8 cellular contexts compared by ENCODE assay signal in the genomic region with DNA sequence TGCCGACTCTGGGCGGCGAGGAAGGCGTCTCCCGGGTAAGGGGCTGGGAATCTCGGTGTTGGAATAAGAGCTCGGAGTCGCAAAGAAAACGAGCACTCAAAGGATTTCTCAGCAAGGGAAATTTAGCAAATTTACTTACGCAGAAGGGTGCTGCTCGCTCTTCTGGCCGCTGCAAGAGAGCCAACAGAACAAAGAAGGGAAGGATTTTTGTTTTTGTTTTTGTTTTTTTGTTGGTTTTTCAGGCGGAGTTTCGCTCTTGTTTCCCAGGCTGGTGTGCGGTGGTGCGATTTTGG. TPM values are rescaled to one million over a fixed set of nuclear protein-coding genes. Genes with fewer than 3 reads are reported as not detected.
DNase-seq lines count a peak whose midpoint lies in the region; ATAC-seq and TF ChIP-seq lines count a peak whose summit lies in the region.

No MANE protein-coding gene starts in this region.

- peaks cover 16% of the 10 kb centered on the region for H3K36me3 Mint-ChIP-seq in CD8-positive, alpha-beta T cell
- H3K36me3 Mint-ChIP-seq in osteocyte (ENCODE audit: unreplicated experiment): no peaks in the 10 kb centered on the region

- peak overlapping the region; percentile 98 for H3K27ac Mint-ChIP-seq in CD8-positive, alpha-beta T cell
- H3K27ac Mint-ChIP-seq in osteocyte (ENCODE audit: unreplicated experiment): peak overlapping the region; percentile 98

- no peaks in the 10 kb centered on the region for H3K9me3 ChIP-seq in CD8-positive, alpha-beta T cell (ENCODE audit: low read length)

- POLR2A ChIA-PET in CD8-positive, alpha-beta T cell (lab: Charles Lee): interaction anchor here (0.7 to 2.3 kb wide), 17 partner anchors 9 to 362 kb away, joined by 3 to 16 read pairs (median 4); a partner anchor contains a TSS
- POLR2A ChIA-PET in RWPE1 (lab: Yijun Ruan, JAX; ENCODE audit: low non-redundant PET): no interaction called here

- DNase-seq in CD8-positive, alpha-beta T cell: no peak
- DNase-seq in RWPE1 (ENCODE audit: low spot score): no peak
- DNase-seq in epithelial cell of prostate (ENCODE audit: low read depth, low spot score): no peak
- DNase-seq in osteocyte (ENCODE audit: extremely low spot score, unreplicated experiment): no peak
- DNase-seq in NCI-H2029 treated with DMSO at 0.1 percent for 48 hours (lab: John Stamatoyannopoulos, UW): no peak
- no peak for DNase-seq in islet precursor cell
- no peak for DNase-seq in NCI-H1694 (lab: John Stamatoyannopoulos, UW)

- H3K36me3 ChIP-seq in CD8-positive, alpha-beta T cell (ENCODE audit: insufficient read depth, low read length): no peaks in the 10 kb centered on the region

- peaks cover 57% of the 10 kb centered on the region for H3K4me1 Mint-ChIP-seq in CD8-positive, alpha-beta T cell (ENCODE audit: low read depth)
- H3K4me1 Mint-ChIP-seq in osteocyte (ENCODE audit: unreplicated experiment): peaks cover 30% of the 10 kb centered on the region

- CTCF ChIA-PET in CD8-positive, alpha-beta T cell (lab: Charles Lee): interaction anchor here (1.2 to 4.4 kb wide), 4 partner anchors 9 to 155 kb away, joined by 3 to 33 read pairs (median 17); no protein-coding TSS in a partner anchor
- CTCF ChIA-PET in RWPE1 (lab: Yijun Ruan, JAX): interaction anchor here (1.3 to 2.5 kb wide), 4 partner anchors 9 to 116 kb away, joined by 6 to 12 read pairs (median 10); no protein-coding TSS in a partner anchor

- H3K27me3 Mint-ChIP-seq in CD8-positive, alpha-beta T cell (ENCODE audit: low read depth): no peaks in the 10 kb centered on the region
- peaks cover 3% of the 10 kb centered on the region for H3K27me3 Mint-ChIP-seq in osteocyte (ENCODE audit: unreplicated experiment)

- H3K27ac ChIP-seq in CD8-positive, alpha-beta T cell (ENCODE audit: low read depth, low read length): peak overlapping the region; percentile 75
- H3K27ac ChIP-seq in RWPE1: peak overlapping the region; percentile 87
- H3K27ac ChIP-seq in epithelial cell of prostate: peak overlapping the region; percentile 79

- H3K4me3 ChIP-seq in CD8-positive, alpha-beta T cell (ENCODE audit: low read depth, low read length): peak overlapping the region; percentile 60

- peak overlapping the region; percentile 99 for H3K4me3 Mint-ChIP-seq in CD8-positive, alpha-beta T cell
- peak overlapping the region; percentile 98 for H3K4me3 Mint-ChIP-seq in osteocyte (ENCODE audit: unreplicated experiment)

- H3K27me3 ChIP-seq in CD8-positive, alpha-beta T cell (ENCODE audit: insufficient read depth, low read length): no peaks in the 10 kb centered on the region

- ATAC-seq in CD8-positive, alpha-beta T cell: no peak
- ATAC-seq in GM21367 (IDR thresholded peaks at IDR 0.05; ENCODE audit: unreplicated experiment): no peak

- H3K4me1 ChIP-seq in CD8-positive, alpha-beta T cell (ENCODE audit: insufficient read depth, low read length): peaks cover 27% of the 10 kb centered on the region

- TF ChIP-seq CTCF in CD8-positive, alpha-beta T cell (IDR thresholded peaks at IDR 0.05): no peak
- TF ChIP-seq CTCF in RWPE1 (conservative IDR thresholded peaks at IDR 0.05; ENCODE audit: low read depth) (no peak), osteocyte (IDR thresholded peaks at IDR 0.05) (no peak)

- intact Hi-C loops in CD8-positive, alpha-beta T cell (cut with DNase I, micrococcal nuclease): loop anchor here (2.0 to 10.0 kb wide), 8 partner anchors 86 to 1499 kb away; a partner anchor contains a TSS

- H3K9me3 Mint-ChIP-seq in CD8-positive, alpha-beta T cell: no peaks in the 10 kb centered on the region
- no peaks in the 10 kb centered on the region for H3K9me3 Mint-ChIP-seq in osteocyte (ENCODE audit: unreplicated experiment)

RNA-seq across cellular contexts. Expression of a gene that starts 0.3 kb away (rescaled TPM):
- 10 to 100 TPM; 54.1 to 58.7 TPM for total RNA-seq in CD8-positive, alpha-beta T cell
- total RNA-seq in osteocyte: 60.7 and 65.1 TPM in 2 replicates

RNA-seq across cellular contexts. Expression of a gene that starts 30.7 kb away (rescaled TPM):
- under 1 TPM; 0.19 to 0.30 TPM for total RNA-seq in CD8-positive, alpha-beta T cell
- total RNA-seq in osteocyte: 1.3 and 1.9 TPM in 2 replicates

RNA-seq across cellular contexts. Expression of a gene that starts 52.6 kb away (rescaled TPM):
- total RNA-seq in CD8-positive, alpha-beta T cell: not detected
- not detected in 2 replicates for total RNA-seq in osteocyte
